In the genomic region with DNA sequence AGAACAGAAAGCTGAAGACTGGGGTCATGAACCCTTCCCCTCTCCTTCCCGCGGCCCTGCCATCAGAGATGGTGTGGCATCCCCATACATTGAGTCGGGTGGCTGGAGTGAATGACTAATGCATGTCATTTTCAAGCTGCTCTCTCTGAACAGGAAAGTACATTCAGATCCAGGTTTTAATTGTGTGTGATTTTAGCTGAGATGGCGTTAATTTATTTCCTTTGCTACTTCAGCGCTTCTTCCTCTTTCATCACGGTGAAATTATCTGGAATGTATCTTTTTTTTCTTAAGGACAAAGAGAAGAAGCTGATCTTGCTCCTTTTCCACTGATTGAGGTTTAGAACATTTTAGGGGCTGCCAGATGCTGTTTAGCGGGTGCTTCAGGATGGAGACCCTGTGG, we compare ENCODE assay signal across 20 cellular contexts. TPM values are rescaled to one million over a fixed set of nuclear protein-coding genes. Genes with fewer than 3 reads are reported as not detected.
A peak's percentile ranks its signal among the peaks of the same experiment; 100 is the strongest.
DNase-seq lines count a peak whose midpoint lies in the region; ATAC-seq and TF ChIP-seq lines count a peak whose summit lies in the region.
"Had no signal": no experiment of that assay in that cellular context is flagged by ENCODE, and none has a peak within 500 bp of the region (broad histone marks: within the 10 kb centered on the region; RNA-seq: fewer than 3 reads in every experiment).

No MANE protein-coding gene starts in this region.

- H3K4me3 Mint-ChIP-seq in nephron progenitor cell = no peak overlapping the region
- H3K4me3 Mint-ChIP-seq: CD8-positive, alpha-beta T cell; H9 had no signal

- no peak overlapping the region for H2AFZ ChIP-seq in IMR-90 (replicated peaks; ENCODE audit: low read length, poor library complexity)
- H2AFZ ChIP-seq in hepatocyte = no peak overlapping the region

- no peak overlapping the region for H4K5ac ChIP-seq in IMR-90 (ENCODE audit: low read depth, low read length)

- H3K56ac ChIP-seq in IMR-90 (ENCODE audit: extremely low read depth, insufficient read depth, low read length) = no peak overlapping the region

- H3K4me3 ChIP-seq in BLaER1 treated with 17β-estradiol and CSF1 and Interleukin-3, amounts not matched to agents 10 nM and 100 nM = no peak overlapping the region
- H3K4me3 ChIP-seq in IMR-90 (ENCODE audit: insufficient read depth, low read depth, low read length) = no peak overlapping the region
- no peak overlapping the region for H3K4me3 ChIP-seq in hepatocyte
- H3K4me3 ChIP-seq in colonic mucosa = no peak overlapping the region

- no peak for TF ChIP-seq CTCF in IMR-90 (conservative IDR thresholded peaks at IDR 0.05; ENCODE audit: low read depth, low read length)
- TF ChIP-seq CTCF in nephron progenitor cell (IDR thresholded peaks at IDR 0.05) = no peak
- no peak for TF ChIP-seq CTCF in hepatocyte (IDR thresholded peaks at IDR 0.05; ENCODE audit: poor library complexity)
- no peak for TF ChIP-seq CTCF in colonic mucosa (IDR thresholded peaks at IDR 0.05)

- no peak overlapping the region for H4K91ac ChIP-seq in IMR-90 (ENCODE audit: insufficient read depth, low read depth, low read length)

- H3K79me1 ChIP-seq in IMR-90 (ENCODE audit: low read depth in 1 of 2, low read length in 2 of 2) = no peaks in the 10 kb centered on the region

- no peak for ATAC-seq in IMR-90 (ENCODE audit: low read depth)
- no peak for ATAC-seq in GM21360 (IDR thresholded peaks at IDR 0.05; ENCODE audit: unreplicated experiment)
- ATAC-seq: CD8-positive, alpha-beta T cell had no signal

- H3K4me2 ChIP-seq in BLaER1 treated with 17β-estradiol and CSF1 and Interleukin-3, amounts not matched to agents 10 nM and 100 nM = peak overlapping the region in 10 of 11 experiments; percentile 4 to 85 (median 60); a peak in 19 of 22 replicates
- H3K4me2 ChIP-seq in IMR-90 (ENCODE audit: low read depth, low read length) = no peak overlapping the region
- H3K4me2 ChIP-seq in hepatocyte = no peak overlapping the region

- H3K9ac ChIP-seq in BLaER1 treated with 17β-estradiol and CSF1 and Interleukin-3, amounts not matched to agents 10 nM and 100 nM = no peak overlapping the region
- H3K9ac ChIP-seq in IMR-90 (ENCODE audit: low read depth, low read length) = no peak overlapping the region
- no peak overlapping the region for H3K9ac ChIP-seq in colonic mucosa (ENCODE audit: low read depth in 2 of 2, low read length in 2 of 2)

- no peak for TF ChIP-seq RAD21 in IMR-90 (IDR thresholded peaks at IDR 0.05; ENCODE audit: low read length)

- H3K9me1 ChIP-seq in IMR-90 (ENCODE audit: insufficient read depth, low read length) = no peaks in the 10 kb centered on the region

- H3K27me3 ChIP-seq in BLaER1 treated with 17β-estradiol and CSF1 and Interleukin-3, amounts not matched to agents 10 nM and 100 nM = no peaks in the 10 kb centered on the region
- H3K27me3 ChIP-seq in IMR-90 (ENCODE audit: control insufficient read depth, insufficient read depth, low read length) = peaks cover 13% of the 10 kb centered on the region
- peaks cover 17% of the 10 kb centered on the region for H3K27me3 ChIP-seq in hepatocyte
- H3K27me3 ChIP-seq in colonic mucosa = no peaks in the 10 kb centered on the region

- dilution Hi-C loops in IMR-90 (cut with HindIII; ENCODE audit: low sequenced_read_pairs, unreplicated experiment) = no loop called here

- no peaks in the 10 kb centered on the region for H4K20me1 ChIP-seq in BLaER1 treated with 17β-estradiol and CSF1 and Interleukin-3, amounts not matched to agents 10 nM and 100 nM
- H4K20me1 ChIP-seq in IMR-90 (ENCODE audit: insufficient read depth, low read length) = no peaks in the 10 kb centered on the region
- H4K20me1 ChIP-seq in hepatocyte (ENCODE audit: insufficient read depth, poor library complexity, severe bottlenecking) = no peaks in the 10 kb centered on the region

- H3K79me2 ChIP-seq in hepatocyte = no peaks in the 10 kb centered on the region

- no CpG with 5 or more reads among the region's 7 CpGs for WGBS in IMR-90 (ENCODE audit: extremely low coverage in 2 of 2, insufficient read length in 1 of 2), 2 experiments
- 88% methylated on average over 7 of the region's 7 CpGs for WGBS in hepatocyte (ENCODE audit: low lambda C conversion rate, missing lambda C conversion rate)

- CTCF ChIA-PET in IMR-90 (lab: Yijun Ruan, JAX) = no interaction called here

- H2BK120ac ChIP-seq in IMR-90 (ENCODE audit: low read depth, low read length) = no peak overlapping the region

- in situ Hi-C loops in IMR-90 (cut with MboI; ENCODE audit: low sequenced_read_pairs) = no loop called here

- no peak overlapping the region for H2BK5ac ChIP-seq in IMR-90 (ENCODE audit: low read depth, low read length, poor library complexity, severe bottlenecking)

- no peaks in the 10 kb centered on the region for H3K9me2 ChIP-seq in hepatocyte (replicated peaks; ENCODE audit: insufficient read depth)

- H2AK5ac ChIP-seq in IMR-90 (ENCODE audit: low read depth, low read length) = no peak overlapping the region

- POLR2A ChIA-PET in IMR-90 (lab: Charles Lee; ENCODE audit: unreplicated experiment) = no interaction called here

- H3K27me3 Mint-ChIP-seq in nephron progenitor cell (ENCODE audit: low read depth, poor library complexity) = peaks cover 38% of the 10 kb centered on the region

- H3K14ac ChIP-seq in IMR-90 (replicated peaks; ENCODE audit: low read depth, low read length) = no peak overlapping the region

- peak overlapping the region in 1 of 11 experiments; percentile 2; a peak in 1 of 22 replicates for H3K27ac ChIP-seq in BLaER1 treated with 17β-estradiol and CSF1 and Interleukin-3, amounts not matched to agents 10 nM and 100 nM
- H3K27ac ChIP-seq in IMR-90 (ENCODE audit: insufficient read depth, low read length) (no peak overlapping the region), hepatocyte (no peak overlapping the region), colonic mucosa (no peak overlapping the region)

- H3K23ac ChIP-seq in IMR-90 (ENCODE audit: low read depth, low read length) = no peak overlapping the region

- H2AK9ac ChIP-seq in IMR-90 (replicated peaks; ENCODE audit: low read depth, low read length, poor library complexity) = no peak overlapping the region

- no peak overlapping the region for H3K18ac ChIP-seq in IMR-90 (ENCODE audit: low read depth, low read length)

- H4K8ac ChIP-seq in IMR-90 (ENCODE audit: low read depth in 2 of 2, low read length in 2 of 2) = no peak overlapping the region

- no peak for TF ChIP-seq POLR2A in IMR-90 (IDR thresholded peaks at IDR 0.05; ENCODE audit: low read depth, low read length)

- H2BK20ac ChIP-seq in IMR-90 (ENCODE audit: low read depth, low read length) = no peak overlapping the region

- H3K4me1 ChIP-seq in BLaER1 treated with 17β-estradiol and CSF1 and Interleukin-3, amounts not matched to agents 10 nM and 100 nM = peaks cover 29 to 71% (median 62%) of the 10 kb centered on the region in 10 experiments
- no peaks in the 10 kb centered on the region for H3K4me1 ChIP-seq in IMR-90 (ENCODE audit: control insufficient read depth, insufficient read depth, low read length)
- no peaks in the 10 kb centered on the region for H3K4me1 ChIP-seq in hepatocyte (ENCODE audit: insufficient read depth)
- no peaks in the 10 kb centered on the region for H3K4me1 ChIP-seq in colonic mucosa

- H2BK15ac ChIP-seq in IMR-90 (ENCODE audit: low read depth, low read length) = no peak overlapping the region

- no TSS peak for BruUV-seq in IMR-90 (replicated peaks; lab: Mats Ljungman, UMichigan)

- H3K9me3 Mint-ChIP-seq in nephron progenitor cell = no peaks in the 10 kb centered on the region
- H3K9me3 Mint-ChIP-seq: CD8-positive, alpha-beta T cell; H9 had no signal

- no peaks in the 10 kb centered on the region for H3K36me3 Mint-ChIP-seq in nephron progenitor cell (ENCODE audit: low read depth)
- H3K36me3 Mint-ChIP-seq: CD8-positive, alpha-beta T cell had no signal

- H3K4ac ChIP-seq in IMR-90 (ENCODE audit: low read depth, low read length) = no peak overlapping the region

- intact Hi-C loops in IMR-90 (cut with micrococcal nuclease) (no loop called here), colonic mucosa (cut with DNase I) (no loop called here)

- no peaks in the 10 kb centered on the region for H3K9me3 ChIP-seq in BLaER1 treated with 17β-estradiol and CSF1 and Interleukin-3, amounts not matched to agents 10 nM and 100 nM (replicated peaks in 1 of 11)
- H3K9me3 ChIP-seq in IMR-90 (ENCODE audit: control insufficient read depth, insufficient read depth, low read length) = no peaks in the 10 kb centered on the region
- H3K9me3 ChIP-seq in hepatocyte (ENCODE audit: low read depth) = no peaks in the 10 kb centered on the region
- no peaks in the 10 kb centered on the region for H3K9me3 ChIP-seq in colonic mucosa

- peaks cover 15% of the 10 kb centered on the region for H3K4me1 Mint-ChIP-seq in nephron progenitor cell

- peak overlapping the region; percentile 71 for H3K27ac Mint-ChIP-seq in nephron progenitor cell
- H3K27ac Mint-ChIP-seq: CD8-positive, alpha-beta T cell; H9 had no signal

- DNase-seq in IMR-90 (no peak), nephron progenitor cell (no peak), amniotic stem cell (lab: John Stamatoyannopoulos, UW) (no peak), hepatocyte (ENCODE audit: low spot score) (no peak), colonic mucosa (no peak)
- DNase-seq: AML-193; Calu3; CD8-positive, alpha-beta T cell; DMS 273 treated with DMSO at 0.1 percent for 48 hours; DMS53; DND-41; EL; GOT3; H9; Karpas-422; KBM-7 had no signal

- no peaks in the 10 kb centered on the region for H3K36me3 ChIP-seq in BLaER1 treated with 17β-estradiol and CSF1 and Interleukin-3, amounts not matched to agents 10 nM and 100 nM
- H3K36me3 ChIP-seq in IMR-90 (ENCODE audit: control insufficient read depth, insufficient read depth, low read length) = no peaks in the 10 kb centered on the region
- H3K36me3 ChIP-seq in hepatocyte (replicated peaks; ENCODE audit: insufficient read depth, low read depth) = no peaks in the 10 kb centered on the region
- H3K36me3 ChIP-seq in colonic mucosa = no peaks in the 10 kb centered on the region

TF ChIP-seq in IMR-90, 13 proteins besides CTCF, POLR2A, EP300 and RAD21:
- TF ChIP-seq MAFK (IDR thresholded peaks at IDR 0.05; ENCODE audit: low read depth, low read length) = peak; percentile 45
- no peak for TF ChIP-seq MXI1 (IDR thresholded peaks at IDR 0.05; ENCODE audit: borderline replicate concordance, low read depth, low read length)

RNA-seq across cellular contexts. Expression of gene LRRN2, which starts 8.6 kb away (rescaled TPM):
- not detected in 2 replicates for total RNA-seq in IMR-90 (2012; rRNA removed)
- polyA plus RNA-seq in IMR-90 (2012; rRNA removed) = not detected in 2 replicates
- not detected in 2 replicates for polyA plus RNA-seq in IMR-90 (2012; cell fraction: cytosol; rRNA removed)
- not detected in 2 replicates for polyA plus RNA-seq in IMR-90 (2012; cell fraction: nucleus; rRNA removed; ENCODE audit: low replicate concordance)
- total RNA-seq in hepatocyte = 4.3 and 7.0 TPM in 2 replicates
- 25.5 and 27.9 TPM in 2 replicates for polyA plus RNA-seq in hepatocyte
- total RNA-seq in colonic mucosa = 10 to 100 TPM; 13.1 to 13.9 TPM
- total RNA-seq: Calu3; CD8-positive, alpha-beta T cell; HT-29 had no signal
- polyA plus RNA-seq: BJ had no signal

Comparison
In these comparisons a context has a peak if more than half of its experiments do, and no peak if none do; other contexts are left out.
1. H3K4me2 ChIP-seq: peak in BLaER1 treated with 17β-estradiol and CSF1 and Interleukin-3, amounts not matched to agents 10 nM and 100 nM (10 of 11); none in IMR-90 (single experiment) and hepatocyte (single experiment).